In the genomic region with DNA sequence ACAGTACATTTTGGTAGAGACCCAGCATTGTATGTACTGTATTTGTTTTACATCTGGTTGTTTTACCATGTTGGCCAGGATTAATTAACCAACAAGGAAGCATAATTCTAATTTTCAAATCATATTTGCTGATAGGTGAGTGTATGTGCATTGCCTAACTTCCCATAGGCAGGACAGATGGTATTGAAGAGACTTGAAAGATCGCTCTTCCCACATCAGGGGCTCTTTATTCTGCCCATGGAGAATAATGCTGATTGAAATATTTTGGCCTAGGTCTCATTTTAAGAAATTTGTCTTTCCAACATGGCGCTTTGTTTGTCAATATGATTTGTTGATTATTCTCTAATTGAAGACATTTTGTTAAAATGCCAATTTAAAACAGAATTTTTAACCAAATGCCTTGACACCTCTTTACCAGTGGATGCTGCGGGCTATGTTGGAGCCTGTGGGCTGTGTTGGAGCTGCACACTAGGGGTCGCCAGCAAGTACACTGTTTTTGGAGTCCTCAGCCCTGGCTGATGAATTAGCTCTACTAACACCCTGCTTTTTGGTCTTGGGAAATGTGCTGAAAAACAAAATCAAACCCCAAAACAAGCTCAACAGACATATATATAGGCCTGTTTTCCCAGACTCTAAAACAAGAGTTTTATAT, we compare ENCODE assay signal across 9 cellular contexts. TPM values are rescaled to one million over a fixed set of nuclear protein-coding genes. Genes with fewer than 3 reads are reported as not detected.
DNase-seq lines count a peak whose midpoint lies in the region; ATAC-seq and TF ChIP-seq lines count a peak whose summit lies in the region.
"Had no signal": no experiment of that assay in that cellular context is flagged by ENCODE, and none has a peak within 500 bp of the region (broad histone marks: within the 10 kb centered on the region; RNA-seq: fewer than 3 reads in every experiment).

No MANE protein-coding gene starts in this region.

- peaks cover 6% of the 10 kb centered on the region for H3K4me1 Mint-ChIP-seq in neural crest cell

- TF ChIP-seq CTCF in dorsolateral prefrontal cortex (IDR thresholded peaks at IDR 0.05 in 54 of 56, conservative IDR thresholded peaks at IDR 0.05 in 2 of 56; ENCODE audit: low read depth in 1 of 56, partially characterized antibody in 56 of 56), result peak in 47 of 56 donors; percentile 7 to 58 (median 32)
- peak; percentile 74 for TF ChIP-seq CTCF in neural crest cell (conservative IDR thresholded peaks at IDR 0.05)

- ATAC-seq in GM19328 (IDR thresholded peaks at IDR 0.05; ENCODE audit: unreplicated experiment) (peak; percentile 32), GM18873 (IDR thresholded peaks at IDR 0.05; ENCODE audit: low FRiP score, unreplicated experiment) (no peak)

- no peaks in the 10 kb centered on the region for H3K27me3 Mint-ChIP-seq in neural crest cell (ENCODE audit: low read depth)
- H3K27me3 Mint-ChIP-seq: stimulated activated naive CD8-positive, alpha-beta T cell treated with anti-CD3 and anti-CD28 coated beads, Interleukin-15, Interleukin-2, amounts not matched to agents 100 ng/mL and 50 ng/mL, for 24 hours had no signal

- intact Hi-C loops in dorsolateral prefrontal cortex (cut with DNase I), result no loop called here

- H3K36me3 Mint-ChIP-seq in neural crest cell (ENCODE audit: low read depth), result no peaks in the 10 kb centered on the region

- peak overlapping the region in 1 of 59 donors; percentile 17 for H3K4me3 ChIP-seq in dorsolateral prefrontal cortex

- H3K4me3 Mint-ChIP-seq in neural crest cell, result no peak overlapping the region
- H3K4me3 Mint-ChIP-seq: stimulated activated naive CD8-positive, alpha-beta T cell treated with anti-CD3 and anti-CD28 coated beads, Interleukin-15, Interleukin-2, amounts not matched to agents 100 ng/mL and 50 ng/mL, for 24 hours had no signal

- no peak overlapping the region for H3K27ac Mint-ChIP-seq in neural crest cell (ENCODE audit: unreplicated experiment)
- H3K27ac Mint-ChIP-seq: stimulated activated naive CD8-positive, alpha-beta T cell treated with anti-CD3 and anti-CD28 coated beads, Interleukin-15, Interleukin-2, amounts not matched to agents 100 ng/mL and 50 ng/mL, for 24 hours had no signal

- no peaks in the 10 kb centered on the region for H3K27me3 ChIP-seq in dorsolateral prefrontal cortex

- DNase-seq in COR-L47 (lab: John Stamatoyannopoulos, UW) (peak; percentile 3), NAMALWA (ENCODE audit: low spot score) (peak; percentile 64), dorsolateral prefrontal cortex (peak in 3 of 10 donors; percentile 5 to 31 (median 31)), neural crest cell (ENCODE audit: low read depth, low spot score) (peak; percentile 55), retina (no peak), NCI-H1092 (lab: John Stamatoyannopoulos, UW) (no peak)

- H3K9me3 Mint-ChIP-seq in neural crest cell, result no peaks in the 10 kb centered on the region
- H3K9me3 Mint-ChIP-seq: stimulated activated naive CD8-positive, alpha-beta T cell treated with anti-CD3 and anti-CD28 coated beads, Interleukin-15, Interleukin-2, amounts not matched to agents 100 ng/mL and 50 ng/mL, for 24 hours had no signal

- peak overlapping the region in 11 of 59 donors; percentile 2 to 59 (median 19) for H3K27ac ChIP-seq in dorsolateral prefrontal cortex

RNA-seq across cellular contexts. Expression of a gene that starts 5.3 kb away (rescaled TPM):
- total RNA-seq in dorsolateral prefrontal cortex, result 10 to 100 TPM in 80 of 120 experiments, 1 to 10 TPM in 39, under 1 TPM in 1; 0.95 to 39.3 (median 13.1) TPM
- not detected in 2 replicates for total RNA-seq in neural crest cell

RNA-seq across cellular contexts. Expression of a gene that starts 49.9 kb away (rescaled TPM):
- 1 to 10 TPM in 110 of 120 experiments, under 1 TPM in 10; 0.46 to 5.7 (median 2.7) TPM for total RNA-seq in dorsolateral prefrontal cortex
- not detected in 2 replicates for total RNA-seq in neural crest cell

Comparison
In these comparisons a context has a peak if more than half of its experiments do, and no peak if none do; other contexts are left out.
1. DNase-seq: peak in COR-L47 (single experiment), NAMALWA (single experiment) and neural crest cell (single experiment); none in retina (single experiment) and NCI-H1092 (single experiment).